In the genomic region with DNA sequence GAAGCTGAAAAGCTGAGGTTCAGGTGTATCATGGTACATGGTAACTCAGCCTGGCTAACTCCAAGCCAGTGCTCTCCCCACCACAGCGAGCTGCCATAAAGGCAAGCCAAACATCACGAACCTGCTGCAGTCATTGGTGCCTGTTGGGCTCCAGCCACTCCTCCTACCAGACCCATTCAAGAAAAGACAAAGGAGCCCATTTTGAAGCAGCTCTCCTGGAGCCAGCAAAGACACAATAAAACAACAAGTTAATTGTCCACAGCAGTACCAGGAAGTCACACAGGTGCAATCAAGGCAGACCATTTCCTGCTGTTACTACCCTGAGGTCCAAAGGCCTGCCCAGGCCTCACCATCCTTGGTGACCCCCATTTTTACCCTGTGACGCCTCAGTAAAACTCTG, we compare ENCODE assay signal across 12 cellular contexts.
A peak's percentile ranks its signal among the peaks of the same experiment; 100 is the strongest.
DNase-seq lines count a peak whose midpoint lies in the region; ATAC-seq and TF ChIP-seq lines count a peak whose summit lies in the region.
"Had no signal": no experiment of that assay in that cellular context is flagged by ENCODE, and none has a peak within 500 bp of the region (broad histone marks: within the 10 kb centered on the region; RNA-seq: fewer than 3 reads in every experiment).

No MANE protein-coding gene starts in this region.

- intact Hi-C loops in testis (cut with DNase I; ENCODE audit: low total_unique reads) = no loop called here

- H3K9me3 ChIP-seq in Peyer's patch = no peaks in the 10 kb centered on the region
- no peaks in the 10 kb centered on the region for H3K9me3 ChIP-seq in subcutaneous abdominal adipose tissue (ENCODE audit: control insufficient read depth in 5 of 5, low read length in 5 of 5)
- no peaks in the 10 kb centered on the region for H3K9me3 ChIP-seq in testis

- H3K27me3 Mint-ChIP-seq in activated CD4-positive, alpha-beta T cell treated with anti-CD3 and anti-CD28 coated beads, Interleukin-2, amount 10 ng/mL, durations not matched to agents 7 days and 5 days = no peaks in the 10 kb centered on the region

- peaks cover 5% of the 10 kb centered on the region for H3K36me3 Mint-ChIP-seq in activated CD4-positive, alpha-beta T cell treated with anti-CD3 and anti-CD28 coated beads, Interleukin-2, amount 10 ng/mL, durations not matched to agents 7 days and 5 days (ENCODE audit: low read depth)

- POLR2A ChIA-PET in activated CD4-positive, alpha-beta T cell treated with anti-CD3 and anti-CD28 coated beads, Interleukin-2, amount 10 ng/mL, durations not matched to agents 7 days and 5 days (lab: Charles Lee) = no interaction called here

- no peak overlapping the region for H3K4me3 Mint-ChIP-seq in activated CD4-positive, alpha-beta T cell treated with anti-CD3 and anti-CD28 coated beads, Interleukin-2, amount 10 ng/mL, durations not matched to agents 7 days and 5 days
- H3K4me3 Mint-ChIP-seq: nephron had no signal

- peaks cover 0 to 17% (median 0%) of the 10 kb centered on the region in 3 donors for H3K36me3 ChIP-seq in Peyer's patch
- H3K36me3 ChIP-seq in subcutaneous abdominal adipose tissue (ENCODE audit: control insufficient read depth in 5 of 5, insufficient read depth in 5 of 5, low read length in 5 of 5) = peaks cover 3 to 28% (median 20%) of the 10 kb centered on the region in 5 donors
- H3K36me3 ChIP-seq in testis (ENCODE audit: low read depth, missing control alignments) = no peaks in the 10 kb centered on the region

- TF ChIP-seq POLR2A in Peyer's patch (IDR thresholded peaks at IDR 0.05) (peak in 1 of 2 donors; percentile 7), testis (IDR thresholded peaks at IDR 0.05) (no peak)

- no peak overlapping the region for H3K9ac ChIP-seq in subcutaneous abdominal adipose tissue (ENCODE audit: low read length in 5 of 5)

- no peak for TF ChIP-seq CTCF in Peyer's patch (IDR thresholded peaks at IDR 0.05)
- no peak for TF ChIP-seq CTCF in testis (IDR thresholded peaks at IDR 0.05)

- H3K27me3 ChIP-seq in Peyer's patch (no peaks in the 10 kb centered on the region), subcutaneous abdominal adipose tissue (ENCODE audit: control insufficient read depth in 5 of 5, insufficient read depth in 4 of 5, low read length in 5 of 5) (no peaks in the 10 kb centered on the region), testis (no peaks in the 10 kb centered on the region)
- H3K27me3 ChIP-seq: foreskin keratinocyte had no signal

- peak overlapping the region in 3 of 4 donors; percentile 72 to 91 (median 76) for H3K27ac ChIP-seq in Peyer's patch
- peak overlapping the region; percentile 3 for H3K27ac ChIP-seq in subcutaneous abdominal adipose tissue (ENCODE audit: low read depth, low read length)
- no peak overlapping the region for H3K27ac ChIP-seq in testis
- H3K27ac ChIP-seq: foreskin keratinocyte had no signal

- 71 to 85% methylated on average over 2 to 3 of the region's 3 CpGs for WGBS in testis, 2 donors

- peaks cover 0 to 56% (median 14%) of the 10 kb centered on the region in 4 donors for H3K4me1 ChIP-seq in Peyer's patch
- H3K4me1 ChIP-seq in subcutaneous abdominal adipose tissue (ENCODE audit: control insufficient read depth in 5 of 5, insufficient read depth in 5 of 5, low read length in 5 of 5) = peaks cover 4 to 46% (median 37%) of the 10 kb centered on the region in 5 donors
- H3K4me1 ChIP-seq in testis = no peaks in the 10 kb centered on the region

- no peak for ATAC-seq in left lobe of liver
- ATAC-seq: foreskin keratinocyte had no signal

- peaks cover 41% of the 10 kb centered on the region for H3K4me1 Mint-ChIP-seq in activated CD4-positive, alpha-beta T cell treated with anti-CD3 and anti-CD28 coated beads, Interleukin-2, amount 10 ng/mL, durations not matched to agents 7 days and 5 days

- CTCF ChIA-PET in activated CD4-positive, alpha-beta T cell treated with anti-CD3 and anti-CD28 coated beads, Interleukin-2, amount 10 ng/mL, durations not matched to agents 7 days and 5 days (lab: Charles Lee) = interaction anchor here (1.3 to 2.6 kb wide), 4 partner anchors 17 to 78 kb away, joined by 4 to 13 read pairs (median 5); partner anchors contain the start of gene DAPK2

- H3K4me3 ChIP-seq in Peyer's patch = no peak overlapping the region
- no peak overlapping the region for H3K4me3 ChIP-seq in subcutaneous abdominal adipose tissue (ENCODE audit: low read depth in 1 of 5, low read length in 5 of 5)
- H3K4me3 ChIP-seq in testis = no peak overlapping the region

- H3K27ac Mint-ChIP-seq in activated CD4-positive, alpha-beta T cell treated with anti-CD3 and anti-CD28 coated beads, Interleukin-2, amount 10 ng/mL, durations not matched to agents 7 days and 5 days = peak overlapping the region; percentile 7
- H3K27ac Mint-ChIP-seq: nephron had no signal

- no peak for DNase-seq in activated CD4-positive, alpha-beta T cell treated with anti-CD3 and anti-CD28 coated beads, Interleukin-2, amount 10 ng/mL, durations not matched to agents 7 days and 5 days
- no peak for DNase-seq in activated CD4-positive, alpha-beta T cell treated with anti-CD3 and anti-CD28 coated beads, Interleukin-2, amount 50 U/mL, for 1 hour
- DNase-seq in Peyer's patch (peak in 2 of 3 donors; percentile 50 to 54), left lobe of liver (ENCODE audit: low spot score) (peak; percentile 33), testis (no peak), hepatic stellate cell (ENCODE audit: low spot score) (no peak)
- no peak for DNase-seq in stimulated activated naive CD4-positive, alpha-beta T cell (lab: John Stamatoyannopoulos, UW)
- DNase-seq: ACHN; effector CD8-positive, alpha-beta T cell; foreskin keratinocyte had no signal

- peaks cover 5% of the 10 kb centered on the region for H3K9me3 Mint-ChIP-seq in activated CD4-positive, alpha-beta T cell treated with anti-CD3 and anti-CD28 coated beads, Interleukin-2, amount 10 ng/mL, durations not matched to agents 7 days and 5 days

Comparison
In these comparisons a context has a peak if more than half of its experiments do, and no peak if none do; other contexts are left out.
1. DNase-seq: peak in Peyer's patch (2 of 3) and left lobe of liver (single experiment); none in activated CD4-positive, alpha-beta T cell treated with anti-CD3 and anti-CD28 coated beads, Interleukin-2, amount 10 ng/mL, durations not matched to agents 7 days and 5 days (single experiment), activated CD4-positive, alpha-beta T cell treated with anti-CD3 and anti-CD28 coated beads, Interleukin-2, amount 50 U/mL, for 1 hour (single experiment), testis (single experiment), stimulated activated naive CD4-positive, alpha-beta T cell (0 of 6) and hepatic stellate cell (single experiment).
2. H3K27ac ChIP-seq: peak in Peyer's patch (3 of 4) and subcutaneous abdominal adipose tissue (single experiment); none in testis (0 of 2).